In genomic region chr16:424033-424622, GRCh38 we compare ENCODE assay signal across 8 cellular contexts. TPM values are rescaled to one million over a fixed set of nuclear protein-coding genes. Genes with fewer than 3 reads are reported as not detected.
DNase-seq lines count a peak whose midpoint lies in the region; ATAC-seq and TF ChIP-seq lines count a peak whose summit lies in the region.

No MANE protein-coding gene starts in this region.

- CTCF ChIA-PET in activated CD4-positive, alpha-beta T cell treated with anti-CD3 and anti-CD28 coated beads, Interleukin-2, amount 10 ng/mL, durations not matched to agents 7 days and 5 days (lab: Charles Lee) = interaction anchor here (1.2 kb wide), 1 partner anchor 10 kb away, joined by 3 read pairs; no protein-coding TSS in a partner anchor

- ATAC-seq in SK-N-SH treated with all-trans-retinoic acid at 6 μM for 48 hours = peak; percentile 81
- ATAC-seq in HG02571 (IDR thresholded peaks at IDR 0.05; ENCODE audit: unreplicated experiment) = no peak
- ATAC-seq in GM18873 (IDR thresholded peaks at IDR 0.05; ENCODE audit: low FRiP score, unreplicated experiment) = no peak

- H3K36me3 ChIP-seq in mucosa of stomach (ENCODE audit: control insufficient read depth, insufficient read depth, low read length) (no peaks in the 10 kb centered on the region), uterus (no peaks in the 10 kb centered on the region)

- H3K4me3 ChIP-seq in epithelial cell of esophagus (ENCODE audit: low read length) (peak overlapping the region; percentile 51), mucosa of stomach (ENCODE audit: low read length) (no peak overlapping the region), uterus (peak overlapping the region; percentile 53 to 54)

- peak overlapping the region; percentile 81 for H3K4me3 Mint-ChIP-seq in activated CD4-positive, alpha-beta T cell treated with anti-CD3 and anti-CD28 coated beads, Interleukin-2, amount 10 ng/mL, durations not matched to agents 7 days and 5 days

- DNase-seq in activated CD4-positive, alpha-beta T cell treated with anti-CD3 and anti-CD28 coated beads, Interleukin-2, amount 10 ng/mL, durations not matched to agents 7 days and 5 days = no peak
- DNase-seq in activated CD4-positive, alpha-beta T cell treated with anti-CD3 and anti-CD28 coated beads for 4 hours = no peak
- DNase-seq in epithelial cell of esophagus (ENCODE audit: low read depth) (peak; percentile 93), uterus (peak; percentile 80 to 92)

- H3K27ac Mint-ChIP-seq in activated CD4-positive, alpha-beta T cell treated with anti-CD3 and anti-CD28 coated beads, Interleukin-2, amount 10 ng/mL, durations not matched to agents 7 days and 5 days = peak overlapping the region; percentile 76

- no peaks in the 10 kb centered on the region for H3K9me3 Mint-ChIP-seq in activated CD4-positive, alpha-beta T cell treated with anti-CD3 and anti-CD28 coated beads, Interleukin-2, amount 10 ng/mL, durations not matched to agents 7 days and 5 days

- no peak for TF ChIP-seq CTCF in epithelial cell of esophagus (IDR thresholded peaks at IDR 0.05; ENCODE audit: insufficient read depth, low read depth, low read length, missing control alignments)
- TF ChIP-seq CTCF in uterus (IDR thresholded peaks at IDR 0.05) = no peak

- H3K4me1 ChIP-seq in mucosa of stomach (ENCODE audit: control insufficient read depth, insufficient read depth, low read length) (peaks cover 18% of the 10 kb centered on the region), uterus (peaks cover 4 to 9% of the 10 kb centered on the region in 2 donors)

- H3K27ac ChIP-seq in uterus = peak overlapping the region; percentile 91

- POLR2A ChIA-PET in activated CD4-positive, alpha-beta T cell treated with anti-CD3 and anti-CD28 coated beads, Interleukin-2, amount 10 ng/mL, durations not matched to agents 7 days and 5 days (lab: Charles Lee) = no interaction called here

- peaks cover 28% of the 10 kb centered on the region for H3K4me1 Mint-ChIP-seq in activated CD4-positive, alpha-beta T cell treated with anti-CD3 and anti-CD28 coated beads, Interleukin-2, amount 10 ng/mL, durations not matched to agents 7 days and 5 days

- H3K9me3 ChIP-seq in mucosa of stomach (ENCODE audit: control insufficient read depth, low read length) (no peaks in the 10 kb centered on the region), uterus (no peaks in the 10 kb centered on the region)

- peak in 1 of 2 donors; percentile 12 for TF ChIP-seq POLR2A in uterus (IDR thresholded peaks at IDR 0.05)

- H3K9ac ChIP-seq in mucosa of stomach (ENCODE audit: low read length) = peak overlapping the region; percentile 70

- intact Hi-C loops in uterus (cut with DNase I; ENCODE audit: low total_unique reads) = no loop called here

- H3K36me3 Mint-ChIP-seq in activated CD4-positive, alpha-beta T cell treated with anti-CD3 and anti-CD28 coated beads, Interleukin-2, amount 10 ng/mL, durations not matched to agents 7 days and 5 days (ENCODE audit: low read depth) = peaks cover 5% of the 10 kb centered on the region

- H3K27me3 ChIP-seq in mucosa of stomach (ENCODE audit: control insufficient read depth, insufficient read depth, low read length) (peaks cover 21% of the 10 kb centered on the region), uterus (no peaks in the 10 kb centered on the region)

- peaks cover 11% of the 10 kb centered on the region for H3K27me3 Mint-ChIP-seq in activated CD4-positive, alpha-beta T cell treated with anti-CD3 and anti-CD28 coated beads, Interleukin-2, amount 10 ng/mL, durations not matched to agents 7 days and 5 days

TF ChIP-seq in SK-N-SH treated with all-trans-retinoic acid at 6 μM for 48 hours, 23 proteins besides CTCF, POLR2A, EP300 and RAD21:
- TF ChIP-seq PATZ1 (CRISPR knock-in tag; IDR thresholded peaks at IDR 0.05; ENCODE audit: borderline replicate concordance) (no peak), ZC3H10 (CRISPR knock-in tag; IDR thresholded peaks at IDR 0.05) (no peak), PPARA (CRISPR knock-in tag; IDR thresholded peaks at IDR 0.05; ENCODE audit: borderline replicate concordance) (no peak), ZFP30 (CRISPR knock-in tag; IDR thresholded peaks at IDR 0.05) (no peak), TOX (CRISPR knock-in tag; IDR thresholded peaks at IDR 0.05; ENCODE audit: borderline replicate concordance) (no peak), RARB (CRISPR knock-in tag; IDR thresholded peaks at IDR 0.05) (no peak), OSR1 (CRISPR knock-in tag; IDR thresholded peaks at IDR 0.05) (no peak), TCF4 (CRISPR knock-in tag; IDR thresholded peaks at IDR 0.05; ENCODE audit: borderline replicate concordance) (no peak), ARNTL (CRISPR knock-in tag; IDR thresholded peaks at IDR 0.05; ENCODE audit: borderline replicate concordance, low read depth) (no peak), ISL1 (CRISPR knock-in tag; IDR thresholded peaks at IDR 0.05) (no peak), CREB5 (CRISPR knock-in tag; IDR thresholded peaks at IDR 0.05; ENCODE audit: low read depth) (no peak), ESRRG (CRISPR knock-in tag; IDR thresholded peaks at IDR 0.05) (no peak)

RNA-seq across cellular contexts. Expression of gene RAB11FIP3, which starts 1.3 kb away (rescaled TPM):
- 10 to 100 TPM; 22.7 to 26.0 TPM for total RNA-seq in activated CD4-positive, alpha-beta T cell treated with anti-CD3 and anti-CD28 coated beads, Interleukin-2, amount 10 ng/mL, durations not matched to agents 7 days and 5 days
- 10 to 100 TPM; 10.5 to 75.0 (median 49.4) TPM for total RNA-seq in uterus

RNA-seq across cellular contexts. Expression of gene DECR2, which starts 22.4 kb away (rescaled TPM):
- 1 to 10 TPM; 5.3 to 6.9 TPM for total RNA-seq in activated CD4-positive, alpha-beta T cell treated with anti-CD3 and anti-CD28 coated beads, Interleukin-2, amount 10 ng/mL, durations not matched to agents 7 days and 5 days
- 100 to 1,000 TPM in 1 of 4 donors, 10 to 100 TPM in 3; 10.6 to 106 (median 31.9) TPM for total RNA-seq in uterus

RNA-seq across cellular contexts. Expression of gene NME4, which starts 27.1 kb away (rescaled TPM):
- 10 to 100 TPM; 27.0 to 30.9 TPM for total RNA-seq in activated CD4-positive, alpha-beta T cell treated with anti-CD3 and anti-CD28 coated beads, Interleukin-2, amount 10 ng/mL, durations not matched to agents 7 days and 5 days
- total RNA-seq in uterus = 10 to 100 TPM; 37.3 to 77.6 (median 62.2) TPM

RNA-seq across cellular contexts. Expression of gene PGAP6, which starts 42.4 kb away (rescaled TPM):
- 10 to 100 TPM; 85.2 to 99.2 TPM for total RNA-seq in activated CD4-positive, alpha-beta T cell treated with anti-CD3 and anti-CD28 coated beads, Interleukin-2, amount 10 ng/mL, durations not matched to agents 7 days and 5 days
- 10 to 100 TPM; 10.6 to 36.2 (median 12.8) TPM for total RNA-seq in uterus

RNA-seq across cellular contexts. Expression of gene MRPL28, which starts 53.8 kb away (rescaled TPM):
- 10 to 100 TPM; 78.4 to 80.0 TPM for total RNA-seq in activated CD4-positive, alpha-beta T cell treated with anti-CD3 and anti-CD28 coated beads, Interleukin-2, amount 10 ng/mL, durations not matched to agents 7 days and 5 days
- total RNA-seq in uterus = 10 to 100 TPM; 32.4 to 97.3 (median 50.1) TPM

Comparison
In these comparisons a context has a peak if more than half of its experiments do, and no peak if none do; other contexts are left out.
1. DNase-seq: peak in epithelial cell of esophagus (single experiment) and uterus (2 of 2); none in activated CD4-positive, alpha-beta T cell treated with anti-CD3 and anti-CD28 coated beads, Interleukin-2, amount 10 ng/mL, durations not matched to agents 7 days and 5 days (single experiment) and activated CD4-positive, alpha-beta T cell treated with anti-CD3 and anti-CD28 coated beads for 4 hours (0 of 2).